Comparison of ENCODE assay signal across 8 cellular contexts in the genomic region with DNA sequence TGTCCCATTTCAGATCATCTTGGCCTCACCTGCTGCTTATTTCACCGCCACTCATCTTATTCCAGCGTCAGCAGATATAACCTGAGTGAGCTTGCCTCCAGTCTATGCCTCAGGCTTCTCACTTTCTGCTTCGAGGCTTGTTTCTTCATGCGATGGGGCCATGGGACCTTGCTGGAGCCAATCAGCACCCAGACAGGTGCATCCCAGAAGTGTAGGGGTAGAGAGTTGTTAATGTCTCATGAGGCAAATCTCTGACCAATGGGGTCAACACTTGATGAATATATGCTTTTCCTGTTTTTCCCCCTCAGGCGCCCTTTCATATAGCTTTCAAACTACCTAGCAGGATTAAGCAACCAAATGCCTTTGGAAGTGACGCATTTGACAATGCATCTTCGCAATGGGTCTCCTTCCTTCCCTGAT. TPM values are rescaled to one million over a fixed set of nuclear protein-coding genes. Genes with fewer than 3 reads are reported as not detected.
DNase-seq lines count a peak whose midpoint lies in the region; ATAC-seq lines count a peak whose summit lies in the region.

No MANE protein-coding gene starts in this region.

- peak; percentile 84 for DNase-seq in DMS79 treated with DMSO at 0.1 percent for 48 hours (lab: John Stamatoyannopoulos, UW)
- DNase-seq in MG63, result no peak
- peak; percentile 96 to 100 for DNase-seq in trophoblast cell
- no peak for DNase-seq in NK-92 (lab: John Stamatoyannopoulos, UW; ENCODE audit: unreplicated experiment)
- DNase-seq in NCI-H1092 (lab: John Stamatoyannopoulos, UW), result no peak

- H2BK12ac ChIP-seq in trophoblast cell (ENCODE audit: low read length), result no peak overlapping the region

- H3K4ac ChIP-seq in trophoblast cell (ENCODE audit: low read depth, low read length), result no peak overlapping the region

- H2AK5ac ChIP-seq in trophoblast cell (ENCODE audit: low read length), result no peak overlapping the region

- H2BK5ac ChIP-seq in trophoblast cell (ENCODE audit: low read depth, low read length, poor library complexity), result no peak overlapping the region

- H3K27ac ChIP-seq in cingulate gyrus (ENCODE audit: low read depth, low read length), result peak overlapping the region; percentile 22
- H3K27ac ChIP-seq in trophoblast cell (ENCODE audit: low read depth, low read length), result no peak overlapping the region

- H3K79me2 ChIP-seq in trophoblast cell (ENCODE audit: control insufficient read depth, insufficient read depth, low read length, poor library complexity), result peaks cover 3% of the 10 kb centered on the region

- no peak overlapping the region for H4K12ac ChIP-seq in trophoblast cell (ENCODE audit: low read depth, low read length)

- H3K23ac ChIP-seq in trophoblast cell (ENCODE audit: low read length), result no peak overlapping the region

- H3K14ac ChIP-seq in trophoblast cell (ENCODE audit: low read length), result no peak overlapping the region

- no peak overlapping the region for H4K91ac ChIP-seq in trophoblast cell (ENCODE audit: low read depth, low read length)

- H3K36me3 ChIP-seq in MG63 (no peaks in the 10 kb centered on the region; the same call in 1 of the 2 replicates), trophoblast cell (ENCODE audit: control insufficient read depth in 1 of 2, insufficient read depth in 2 of 2, low read length in 2 of 2) (peaks cover 4 to 5% of the 10 kb centered on the region in 2 experiments)

- H3K4me3 ChIP-seq in MG63 (peak overlapping the region; percentile 90), trophoblast cell (ENCODE audit: low read depth, low read length) (no peak overlapping the region)

- peaks cover 0 to 5% of the 10 kb centered on the region in 2 experiments for H3K4me1 ChIP-seq in trophoblast cell (ENCODE audit: control insufficient read depth in 1 of 2, insufficient read depth in 2 of 2, low read length in 2 of 2)

- ATAC-seq in GM18858 (IDR thresholded peaks at IDR 0.05; ENCODE audit: unreplicated experiment), result no peak
- ATAC-seq in GM18873 (IDR thresholded peaks at IDR 0.05; ENCODE audit: low FRiP score, unreplicated experiment), result no peak

- no peak overlapping the region for H4K8ac ChIP-seq in trophoblast cell (ENCODE audit: low read depth, low read length)

- H3K9ac ChIP-seq in trophoblast cell (ENCODE audit: low read length), result no peak overlapping the region

- peaks cover 3% of the 10 kb centered on the region for H3K79me1 ChIP-seq in trophoblast cell (ENCODE audit: low read length)

- no CpG with 5 or more reads among the region's 7 CpGs for WGBS in trophoblast cell (ENCODE audit: extremely low coverage, insufficient coverage, insufficient read length)

- no peak overlapping the region for H3K18ac ChIP-seq in trophoblast cell (ENCODE audit: low read length)

- H3K27me3 ChIP-seq in MG63, result no peaks in the 10 kb centered on the region
- no peaks in the 10 kb centered on the region for H3K27me3 ChIP-seq in trophoblast cell (ENCODE audit: insufficient read depth, low read length)

- no peaks in the 10 kb centered on the region for H3K9me3 ChIP-seq in MG63
- no peaks in the 10 kb centered on the region for H3K9me3 ChIP-seq in trophoblast cell (ENCODE audit: insufficient read depth, low read depth, low read length)

- no peak overlapping the region for H3K4me2 ChIP-seq in trophoblast cell (ENCODE audit: low read length)

- no peak overlapping the region for H2AFZ ChIP-seq in trophoblast cell (ENCODE audit: insufficient read depth, low read length, poor library complexity)

- no peak overlapping the region for H2BK120ac ChIP-seq in trophoblast cell (ENCODE audit: insufficient read depth, low read length, poor library complexity)

RNA-seq across cellular contexts. Expression of gene YIPF1, which starts 0.9 kb away (rescaled TPM):
- total RNA-seq in MG63 (2014; rRNA removed; shearing (Covaris generic); ENCODE audit: low replicate concordance), result 15.2 and 20.3 TPM in 2 replicates
- polyA plus RNA-seq in trophoblast cell (2013), result 33.0 and 35.9 TPM in 2 replicates

RNA-seq across cellular contexts. Expression of gene DIO1, which starts 3.5 kb away (rescaled TPM):
- total RNA-seq in MG63 (2014; rRNA removed; shearing (Covaris generic); ENCODE audit: low replicate concordance), result not detected in 2 replicates
- 0.11 and 0.15 TPM in 2 replicates for polyA plus RNA-seq in trophoblast cell (2013)

RNA-seq across cellular contexts. Expression of gene NDC1, which starts 52.4 kb away (rescaled TPM):
- 79.8 and 83.6 TPM in 2 replicates for total RNA-seq in MG63 (2014; rRNA removed; shearing (Covaris generic); ENCODE audit: low replicate concordance)
- polyA plus RNA-seq in trophoblast cell (2013), result 17.4 TPM in 2 replicates

RNA-seq across cellular contexts. Expression of gene IFT25, which starts 55.0 kb away (rescaled TPM):
- 31.5 and 54.1 TPM in 2 replicates for total RNA-seq in MG63 (2014; rRNA removed; shearing (Covaris generic); ENCODE audit: low replicate concordance)
- polyA plus RNA-seq in trophoblast cell (2013), result 38.6 and 39.1 TPM in 2 replicates

RNA-seq across cellular contexts. Expression of gene LRRC42, which starts 55.6 kb away (rescaled TPM):
- total RNA-seq in MG63 (2014; rRNA removed; shearing (Covaris generic); ENCODE audit: low replicate concordance), result 78.4 and 79.6 TPM in 2 replicates
- 36.9 and 39.5 TPM in 2 replicates for polyA plus RNA-seq in trophoblast cell (2013)

Comparison
In these comparisons a context has a peak if more than half of its experiments do, and no peak if none do; other contexts are left out.
1. DNase-seq: peak in DMS79 treated with DMSO at 0.1 percent for 48 hours (single experiment) and trophoblast cell (2 of 2); none in MG63 (single experiment), NK-92 (single experiment) and NCI-H1092 (single experiment).